ENCODE assay signal across 8 cellular contexts in the genomic region with DNA sequence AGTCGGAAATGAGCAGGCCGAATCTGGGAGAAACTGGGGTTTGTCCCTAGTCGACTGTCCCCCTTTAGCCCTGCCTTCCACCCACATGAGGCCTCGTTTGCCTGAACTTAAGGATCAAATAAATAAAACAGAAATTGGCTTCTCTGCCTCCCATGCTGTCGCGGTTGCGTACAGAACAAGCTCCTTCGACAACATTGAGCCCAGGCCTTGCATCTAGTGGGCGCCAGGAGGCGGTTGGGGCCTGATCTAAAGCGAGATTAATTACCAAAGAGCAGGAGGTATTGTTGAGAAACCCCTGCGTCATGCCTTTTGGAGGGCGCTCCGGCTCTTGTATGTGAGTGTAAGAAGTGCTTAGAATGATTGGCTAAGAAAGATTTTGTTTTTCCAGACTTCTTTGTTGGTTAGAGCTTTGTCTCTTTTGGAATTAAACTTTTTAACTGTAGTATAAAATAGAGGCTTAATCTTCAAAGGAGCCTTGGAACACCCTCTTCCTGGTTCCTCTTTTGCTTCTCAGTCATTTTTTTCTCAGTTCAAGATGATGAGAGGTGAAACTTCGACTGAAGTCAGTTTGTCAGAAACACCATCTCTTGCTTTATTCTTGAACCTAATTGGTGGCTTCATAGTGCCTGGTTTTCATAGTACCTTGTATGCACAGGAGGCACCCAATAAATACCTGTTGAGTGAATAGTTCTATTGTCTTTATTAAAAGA. TPM values are rescaled to one million over a fixed set of nuclear protein-coding genes. Genes with fewer than 3 reads are reported as not detected.
DNase-seq lines count a peak whose midpoint lies in the region; ATAC-seq and TF ChIP-seq lines count a peak whose summit lies in the region.

No MANE protein-coding gene starts in this region.

- ATAC-seq in GM21390 (IDR thresholded peaks at IDR 0.05; ENCODE audit: unreplicated experiment) (peak; percentile 62), natural killer cell (peak; percentile 68 to 84 (median 73))

- peak overlapping the region; percentile 90 to 96 (median 94) for H3K27ac ChIP-seq in Peyer's patch

- peak; percentile 78 for DNase-seq in Calu3
- DNase-seq in HUDEP-2 (lab: John Stamatoyannopoulos, UW; ENCODE audit: unreplicated experiment in 76 of 76): peak in 74 of 76 experiments; percentile 28 to 87 (median 69)
- DNase-seq in Peyer's patch: peak; percentile 62 to 85 (median 74)
- DNase-seq in activated T-helper 1 cell treated with anti-CD3 and anti-CD28 coated beads, Interleukin-12 subunit alpha, Interleukin-12 subunit beta, Interleukin-2, Interleukin-4 antibody, amounts not matched to agents 30 ng/mL and 10 ng/mL and 1 ng/mL, durations not matched to agents 14 hours and 24 hours and 36 hours (ENCODE audit: low spot score): peak; percentile 60
- DNase-seq in fibroblast of mammary gland (ENCODE audit: low read depth): peak; percentile 93
- DNase-seq in natural killer cell: peak; percentile 64
- peak; percentile 67 to 81 (median 76) for DNase-seq in stimulated activated naive CD4-positive, alpha-beta T cell (lab: John Stamatoyannopoulos, UW)

- H3K36me3 Mint-ChIP-seq in Calu3 (ENCODE audit: insufficient read depth, unreplicated experiment): peaks cover 57% of the 10 kb centered on the region
- peaks cover 21% of the 10 kb centered on the region for H3K36me3 Mint-ChIP-seq in activated T-helper 1 cell treated with anti-CD3 and anti-CD28 coated beads, Interleukin-12 subunit alpha, Interleukin-12 subunit beta, Interleukin-2, Interleukin-4 antibody, amounts not matched to agents 30 ng/mL and 10 ng/mL and 1 ng/mL, durations not matched to agents 14 hours and 24 hours and 36 hours (ENCODE audit: low read depth)
- H3K36me3 Mint-ChIP-seq in natural killer cell: no peaks in the 10 kb centered on the region

- H3K4me3 Mint-ChIP-seq in Calu3 (ENCODE audit: low read depth, unreplicated experiment): peak overlapping the region; percentile 91
- peak overlapping the region; percentile 96 for H3K4me3 Mint-ChIP-seq in activated T-helper 1 cell treated with anti-CD3 and anti-CD28 coated beads, Interleukin-12 subunit alpha, Interleukin-12 subunit beta, Interleukin-2, Interleukin-4 antibody, amounts not matched to agents 30 ng/mL and 10 ng/mL and 1 ng/mL, durations not matched to agents 14 hours and 24 hours and 36 hours
- peak overlapping the region; percentile 98 for H3K4me3 Mint-ChIP-seq in natural killer cell

- TF ChIP-seq CTCF in Calu3 (IDR thresholded peaks at IDR 0.05; ENCODE audit: unreplicated experiment) (peak; percentile 23), Peyer's patch (IDR thresholded peaks at IDR 0.05) (peak in 5 of 6 experiments; percentile 22 to 54 (median 46)), fibroblast of mammary gland (conservative IDR thresholded peaks at IDR 0.05; ENCODE audit: control insufficient read depth, insufficient read depth, low read depth, low read length) (peak; percentile 65), natural killer cell (IDR thresholded peaks at IDR 0.05) (peak; percentile 29)

- peaks cover 0 to 16% (median 0%) of the 10 kb centered on the region in 3 donors for H3K36me3 ChIP-seq in Peyer's patch

- peak overlapping the region; percentile 86 to 95 (median 92) for H3K4me3 ChIP-seq in Peyer's patch
- peak overlapping the region; percentile 92 for H3K4me3 ChIP-seq in fibroblast of mammary gland (ENCODE audit: control insufficient read depth, low read depth, low read length)

- peaks cover 0 to 18% (median 6%) of the 10 kb centered on the region in 4 donors for H3K4me1 ChIP-seq in Peyer's patch

- H3K27ac Mint-ChIP-seq in Calu3 (ENCODE audit: unreplicated experiment): peak overlapping the region; percentile 83
- peak overlapping the region; percentile 98 for H3K27ac Mint-ChIP-seq in activated T-helper 1 cell treated with anti-CD3 and anti-CD28 coated beads, Interleukin-12 subunit alpha, Interleukin-12 subunit beta, Interleukin-2, Interleukin-4 antibody, amounts not matched to agents 30 ng/mL and 10 ng/mL and 1 ng/mL, durations not matched to agents 14 hours and 24 hours and 36 hours
- H3K27ac Mint-ChIP-seq in natural killer cell: peak overlapping the region; percentile 94 to 98

- no peaks in the 10 kb centered on the region for H3K27me3 ChIP-seq in Peyer's patch

- intact Hi-C loops in Calu3 (cut with micrococcal nuclease; ENCODE audit: unreplicated experiment): loop anchor here (1.0 kb wide), 2 partner anchors 73 to 160 kb away; a partner anchor contains a TSS
- intact Hi-C loops in activated T-helper 1 cell treated with anti-CD3 and anti-CD28 coated beads, Interleukin-12 subunit alpha, Interleukin-12 subunit beta, Interleukin-2, Interleukin-4 antibody, amounts not matched to agents 30 ng/mL and 10 ng/mL and 1 ng/mL, durations not matched to agents 14 hours and 24 hours and 36 hours (cut with micrococcal nuclease): loop anchor here (1.0 to 5.0 kb wide), 7 partner anchors 51 to 1597 kb away; a partner anchor contains a TSS
- intact Hi-C loops in natural killer cell (cut with micrococcal nuclease): loop anchor here (1.0 kb wide), 1 partner anchor 73 kb away; no protein-coding TSS in a partner anchor

- no peak for TF ChIP-seq POLR2A in Peyer's patch (IDR thresholded peaks at IDR 0.05)

- H3K27me3 Mint-ChIP-seq in Calu3 (ENCODE audit: unreplicated experiment): no peaks in the 10 kb centered on the region
- H3K27me3 Mint-ChIP-seq in activated T-helper 1 cell treated with anti-CD3 and anti-CD28 coated beads, Interleukin-12 subunit alpha, Interleukin-12 subunit beta, Interleukin-2, Interleukin-4 antibody, amounts not matched to agents 30 ng/mL and 10 ng/mL and 1 ng/mL, durations not matched to agents 14 hours and 24 hours and 36 hours (ENCODE audit: insufficient read depth): no peaks in the 10 kb centered on the region
- H3K27me3 Mint-ChIP-seq in natural killer cell (ENCODE audit: low read depth in 2 of 2): no peaks in the 10 kb centered on the region

- H3K9me3 ChIP-seq in Peyer's patch: no peaks in the 10 kb centered on the region

- no TSS peak for BruUV-seq in Calu3 (replicated peaks; lab: Mats Ljungman, UMichigan)

- CTCF ChIA-PET in Calu3 (lab: Charles Lee): interaction anchor here (0.7 to 3.4 kb wide), 15 partner anchors 26 to 1333 kb away, joined by 3 to 25 read pairs (median 4); a partner anchor contains a TSS

- H3K4me1 Mint-ChIP-seq in Calu3 (ENCODE audit: low read depth, unreplicated experiment): peaks cover 14% of the 10 kb centered on the region
- H3K4me1 Mint-ChIP-seq in activated T-helper 1 cell treated with anti-CD3 and anti-CD28 coated beads, Interleukin-12 subunit alpha, Interleukin-12 subunit beta, Interleukin-2, Interleukin-4 antibody, amounts not matched to agents 30 ng/mL and 10 ng/mL and 1 ng/mL, durations not matched to agents 14 hours and 24 hours and 36 hours (ENCODE audit: low read depth): peaks cover 16% of the 10 kb centered on the region
- H3K4me1 Mint-ChIP-seq in natural killer cell: peaks cover 29 to 31% of the 10 kb centered on the region in 2 donors

- H3K9me3 Mint-ChIP-seq in Calu3 (ENCODE audit: low read depth, unreplicated experiment) (no peaks in the 10 kb centered on the region), natural killer cell (no peaks in the 10 kb centered on the region)
- no peaks in the 10 kb centered on the region for H3K9me3 Mint-ChIP-seq in activated T-helper 1 cell treated with anti-CD3 and anti-CD28 coated beads, Interleukin-12 subunit alpha, Interleukin-12 subunit beta, Interleukin-2, Interleukin-4 antibody, amounts not matched to agents 30 ng/mL and 10 ng/mL and 1 ng/mL, durations not matched to agents 14 hours and 24 hours and 36 hours

RNA-seq across cellular contexts. Expression of a gene that starts 0.8 kb away (rescaled TPM):
- total RNA-seq in Calu3 (2022) (256 and 261 TPM in 2 replicates), Peyer's patch (100 to 1,000 TPM in 3 of 4 donors, 10 to 100 TPM in 1; 46.2 to 175 (median 110) TPM), natural killer cell (100 to 1,000 TPM; 101 to 141 (median 103) TPM)
- total RNA-seq in activated T-helper 1 cell treated with anti-CD3 and anti-CD28 coated beads, Interleukin-12 subunit alpha, Interleukin-12 subunit beta, Interleukin-2, Interleukin-4 antibody, amounts not matched to agents 30 ng/mL and 10 ng/mL and 1 ng/mL, durations not matched to agents 14 hours and 24 hours and 36 hours: 149 TPM in 2 replicates

RNA-seq across cellular contexts. Expression of a gene that starts 25.2 kb away (rescaled TPM):
- 59.4 and 62.7 TPM in 2 replicates for total RNA-seq in Calu3 (2022)
- 10 to 100 TPM in 3 of 4 donors, 1 to 10 TPM in 1; 9.9 to 21.4 (median 15.3) TPM for total RNA-seq in Peyer's patch
- 69.0 and 70.9 TPM in 2 replicates for total RNA-seq in activated T-helper 1 cell treated with anti-CD3 and anti-CD28 coated beads, Interleukin-12 subunit alpha, Interleukin-12 subunit beta, Interleukin-2, Interleukin-4 antibody, amounts not matched to agents 30 ng/mL and 10 ng/mL and 1 ng/mL, durations not matched to agents 14 hours and 24 hours and 36 hours
- total RNA-seq in natural killer cell: 10 to 100 TPM; 11.2 to 12.4 (median 12.1) TPM

Comparison
In these comparisons a context has a peak if more than half of its experiments do, and no peak if none do; other contexts are left out.
1. Peak in every context shown above with its lines: DNase-seq, ATAC-seq, H3K4me3 ChIP-seq and H3K27ac ChIP-seq.